Comparison of ENCODE assay signal across 22 cellular contexts in genomic region chr5:16502866-16503265, GRCh38. TPM values are rescaled to one million over a fixed set of nuclear protein-coding genes. Genes with fewer than 3 reads are reported as not detected.
A peak's percentile ranks its signal among the peaks of the same experiment; 100 is the strongest.
DNase-seq lines count a peak whose midpoint lies in the region; ATAC-seq and TF ChIP-seq lines count a peak whose summit lies in the region.
"Had no signal": no experiment of that assay in that cellular context is flagged by ENCODE, and none has a peak within 500 bp of the region (broad histone marks: within the 10 kb centered on the region; RNA-seq: fewer than 3 reads in every experiment).

No MANE protein-coding gene starts in this region.

- H3K36me3 ChIP-seq in A673 (ENCODE audit: insufficient read depth, low read length, poor library complexity, severe bottlenecking), result no peaks in the 10 kb centered on the region
- H3K36me3 ChIP-seq: neutrophil, upper lobe of left lung had no signal

- ATAC-seq in natural killer cell, result no peak
- ATAC-seq: activated T-cell treated with anti-CD3 and anti-CD28 coated beads, Interleukin-2, amount 50 U/mL, for 4 hours; stimulated activated memory B cell treated with anti-CD40 and anti-IgM and Interleukin-4, amounts not matched to agents 10 μg/mL and 1 μg/mL and 100 μg/mL, for 72 hours had no signal

- no peak overlapping the region for H3K4me3 ChIP-seq in A673 (ENCODE audit: low read depth, low read length, poor library complexity, severe bottlenecking)
- H3K4me3 ChIP-seq: skin epidermis, upper lobe of left lung had no signal

- CTCF ChIA-PET in A673 (lab: Charles Lee), result no interaction called here

- no TSS peak for BruUV-seq in A673 (replicated peaks; lab: Mats Ljungman, UMichigan)

- H3K27ac ChIP-seq in A673 (ENCODE audit: low read depth, low read length, poor library complexity, severe bottlenecking), result peak overlapping the region; percentile 35
- H3K27ac ChIP-seq: HL-60, neutrophil, skin epidermis, upper lobe of left lung had no signal

- no peaks in the 10 kb centered on the region for H3K36me3 Mint-ChIP-seq in natural killer cell

- no peak for TF ChIP-seq CTCF in A673 (conservative IDR thresholded peaks at IDR 0.05; ENCODE audit: low read depth, low read length)
- no peak for TF ChIP-seq CTCF in natural killer cell (IDR thresholded peaks at IDR 0.05)

- peak; percentile 58 for DNase-seq in A673 (ENCODE audit: low spot score)
- DNase-seq in HT1080 (ENCODE audit: low read depth), result peak; percentile 46
- peak; percentile 12 for DNase-seq in amniotic epithelial cell (ENCODE audit: low read depth)
- peak; percentile 60 for DNase-seq in kidney glomerular epithelial cell (lab: John Stamatoyannopoulos, UW)
- DNase-seq in natural killer cell, result no peak
- no peak for DNase-seq in T-helper 2 cell
- DNase-seq in C1 segment of cervical spinal cord (lab: John Stamatoyannopoulos, UW), result no peak
- DNase-seq in NCI-H2171 treated with DMSO at 0.1 percent for 48 hours (lab: John Stamatoyannopoulos, UW), result no peak
- DNase-seq: activated CD4-positive, alpha-beta memory T cell treated with anti-CD3 and anti-CD28 coated beads for 36 hours; activated naive CD8-positive, alpha-beta T cell treated with anti-CD3 and anti-CD28 coated beads for 36 hours; activated T-cell treated with anti-CD3 and anti-CD28 coated beads, Interleukin-2, amount 50 U/mL, for 4 hours; CD8-positive, alpha-beta memory T cell; GDM1; HFFc6; KBM-7; NCI-H1105 treated with DMSO at 0.1 percent for 48 hours; NCI-H446; upper lobe of left lung had no signal

- no peaks in the 10 kb centered on the region for H3K27me3 ChIP-seq in A673 (replicated peaks; ENCODE audit: insufficient read depth, low read depth, low read length, poor library complexity)
- H3K27me3 ChIP-seq: neutrophil, upper lobe of left lung had no signal

- intact Hi-C loops in A673 (cut with micrococcal nuclease; ENCODE audit: unreplicated experiment), result no loop called here
- intact Hi-C loops in natural killer cell (cut with micrococcal nuclease), result no loop called here

- peaks cover 2% of the 10 kb centered on the region for H3K4me1 ChIP-seq in A673 (ENCODE audit: insufficient read depth, low read length, poor library complexity, severe bottlenecking)

- no peaks in the 10 kb centered on the region for H3K4me1 Mint-ChIP-seq in natural killer cell

- no peak overlapping the region for H3K4me3 Mint-ChIP-seq in natural killer cell
- H3K4me3 Mint-ChIP-seq: activated CD4-positive, alpha-beta memory T cell treated with anti-CD3 and anti-CD28 coated beads for 36 hours; activated naive CD8-positive, alpha-beta T cell treated with anti-CD3 and anti-CD28 coated beads for 36 hours; activated T-cell treated with anti-CD3 and anti-CD28 coated beads, Interleukin-2, amount 50 U/mL, for 4 hours; HFFc6; stimulated activated memory B cell treated with anti-CD40 and anti-IgM and Interleukin-4, amounts not matched to agents 10 μg/mL and 1 μg/mL and 100 μg/mL, for 72 hours had no signal

- POLR2A ChIA-PET in A673 (lab: Charles Lee; ENCODE audit: low non-redundant PET), result no interaction called here

- no peaks in the 10 kb centered on the region for H3K9me3 Mint-ChIP-seq in natural killer cell
- H3K9me3 Mint-ChIP-seq: HFFc6 had no signal

- no peak overlapping the region for H3K27ac Mint-ChIP-seq in natural killer cell
- H3K27ac Mint-ChIP-seq: activated CD4-positive, alpha-beta memory T cell treated with anti-CD3 and anti-CD28 coated beads for 36 hours; activated naive CD8-positive, alpha-beta T cell treated with anti-CD3 and anti-CD28 coated beads for 36 hours; CD8-positive, alpha-beta memory T cell; HFFc6; stimulated activated memory B cell treated with anti-CD40 and anti-IgM and Interleukin-4, amounts not matched to agents 10 μg/mL and 1 μg/mL and 100 μg/mL, for 72 hours had no signal

- peaks cover 0 to 7% of the 10 kb centered on the region in 2 donors for H3K27me3 Mint-ChIP-seq in natural killer cell (ENCODE audit: low read depth in 2 of 2)
- H3K27me3 Mint-ChIP-seq: activated CD4-positive, alpha-beta memory T cell treated with anti-CD3 and anti-CD28 coated beads for 36 hours; activated naive CD8-positive, alpha-beta T cell treated with anti-CD3 and anti-CD28 coated beads for 36 hours; stimulated activated memory B cell treated with anti-CD40 and anti-IgM and Interleukin-4, amounts not matched to agents 10 μg/mL and 1 μg/mL and 100 μg/mL, for 72 hours had no signal

- H3K9me3 ChIP-seq in A673 (ENCODE audit: low read depth, low read length, poor library complexity, severe bottlenecking), result no peaks in the 10 kb centered on the region
- H3K9me3 ChIP-seq: neutrophil, upper lobe of left lung had no signal

RNA-seq across cellular contexts. Expression of gene ZNF622, which starts 37.3 kb away (rescaled TPM):
- 31.3 and 36.0 TPM in 2 replicates for total RNA-seq in A673 (2021)
- 103 and 106 TPM in 2 replicates for total RNA-seq in HT1080 (2014; rRNA removed; shearing (Covaris generic))
- 50.5 and 51.2 TPM in 2 replicates for polyA plus RNA-seq in HT1080 (2015; cell fraction: cytosol; rRNA removed)
- 70.1 and 75.2 TPM in 2 replicates for polyA plus RNA-seq in HT1080 (2015; cell fraction: nucleus; rRNA removed)
- 10 to 100 TPM; 36.3 to 45.9 (median 42.9) TPM for total RNA-seq in natural killer cell

Comparison
In these comparisons a context has a peak if more than half of its experiments do, and no peak if none do; other contexts are left out.
1. DNase-seq: peak in A673 (single experiment), HT1080 (single experiment), amniotic epithelial cell (single experiment) and kidney glomerular epithelial cell (single experiment); none in natural killer cell (single experiment), T-helper 2 cell (0 of 5), C1 segment of cervical spinal cord (0 of 14) and NCI-H2171 treated with DMSO at 0.1 percent for 48 hours (single experiment).